21 cellular contexts compared by ENCODE assay signal in the genomic region with DNA sequence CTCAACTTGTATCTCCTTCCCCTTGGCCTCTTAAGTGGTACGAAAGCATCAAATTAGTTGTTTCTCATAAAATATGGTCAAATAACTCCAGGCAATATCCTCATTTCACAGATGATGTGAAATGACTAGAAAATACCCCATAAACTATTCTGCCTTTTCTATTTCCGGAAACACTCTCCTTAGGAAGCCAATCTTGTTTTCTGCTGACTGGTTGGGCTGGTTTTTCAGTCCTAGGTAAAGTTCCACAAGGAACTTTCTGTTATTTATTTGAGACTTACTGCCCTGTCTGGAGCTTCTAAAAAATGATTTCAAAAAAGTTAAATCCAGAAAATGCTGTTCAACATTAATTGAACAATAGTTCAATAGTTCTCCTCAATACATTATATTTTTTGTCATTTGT. TPM values are rescaled to one million over a fixed set of nuclear protein-coding genes. Genes with fewer than 3 reads are reported as not detected.
A peak's percentile ranks its signal among the peaks of the same experiment; 100 is the strongest.
DNase-seq lines count a peak whose midpoint lies in the region; ATAC-seq and TF ChIP-seq lines count a peak whose summit lies in the region.
"Had no signal": no experiment of that assay in that cellular context is flagged by ENCODE, and none has a peak within 500 bp of the region (broad histone marks: within the 10 kb centered on the region; RNA-seq: fewer than 3 reads in every experiment).

No MANE protein-coding gene starts in this region.

- H3K27ac ChIP-seq in cardiac muscle cell: peak overlapping the region; percentile 81
- H3K27ac ChIP-seq in coronary artery: peak overlapping the region; percentile 93 to 94

- H3K4me1 Mint-ChIP-seq in osteocyte (ENCODE audit: unreplicated experiment) (peaks cover 43% of the 10 kb centered on the region), type B pancreatic cell (ENCODE audit: unreplicated experiment) (no peaks in the 10 kb centered on the region)

- no peaks in the 10 kb centered on the region for H3K27me3 ChIP-seq in cardiac muscle cell
- H3K27me3 ChIP-seq: BE2C had no signal

- ATAC-seq in Right ventricle myocardium inferior (no peak), GM18907 (IDR thresholded peaks at IDR 0.05; ENCODE audit: unreplicated experiment) (no peak)

- no peaks in the 10 kb centered on the region for H3K36me3 Mint-ChIP-seq in osteocyte (ENCODE audit: unreplicated experiment)
- no peaks in the 10 kb centered on the region for H3K36me3 Mint-ChIP-seq in type B pancreatic cell

- DNase-seq in cardiac muscle cell (ENCODE audit: low read depth in 1 of 2, low spot score in 1 of 2): no peak
- no peak for DNase-seq in Right ventricle myocardium inferior (ENCODE audit: missing footprints)
- no peak for DNase-seq in coronary artery (ENCODE audit: low spot score)
- no peak for DNase-seq in osteocyte (ENCODE audit: extremely low spot score, unreplicated experiment)
- DNase-seq in type B pancreatic cell (ENCODE audit: extremely low spot score, unreplicated experiment): no peak
- no peak for DNase-seq in 8988T
- DNase-seq in activated CD8-positive, alpha-beta memory T cell treated with anti-CD3 and anti-CD28 coated beads for 24 hours: no peak
- DNase-seq: BE2C, EL, GF-D8, Karpas-422, NCI-H1417, NCI-H1694 treated with DMSO at 0.1 percent for 48 hours, NCI-H2081 treated with DMSO at 0.1 percent for 48 hours, NCI-H2171 treated with DMSO at 0.1 percent for 48 hours, NCI-H526, SHP77, SK-N-SH had no signal

- H3K27me3 Mint-ChIP-seq in osteocyte (ENCODE audit: unreplicated experiment) (no peaks in the 10 kb centered on the region), type B pancreatic cell (peaks cover 18% of the 10 kb centered on the region)

- no peak overlapping the region for H3K4me3 Mint-ChIP-seq in osteocyte (ENCODE audit: unreplicated experiment)
- H3K4me3 Mint-ChIP-seq in type B pancreatic cell: no peak overlapping the region

- peaks cover 49% of the 10 kb centered on the region for H3K4me1 ChIP-seq in cardiac muscle cell (ENCODE audit: low read depth)
- H3K4me1 ChIP-seq: BE2C had no signal

- no peak for TF ChIP-seq CTCF in cardiac muscle cell (IDR thresholded peaks at IDR 0.05; ENCODE audit: low read depth, low read length)
- no peak for TF ChIP-seq CTCF in coronary artery (IDR thresholded peaks at IDR 0.05)
- no peak for TF ChIP-seq CTCF in osteocyte (IDR thresholded peaks at IDR 0.05)
- no peak for TF ChIP-seq CTCF in type B pancreatic cell (conservative IDR thresholded peaks at IDR 0.05)

- H3K4me3 ChIP-seq in cardiac muscle cell (no peak overlapping the region), coronary artery (no peak overlapping the region)

- no peaks in the 10 kb centered on the region for H3K36me3 ChIP-seq in cardiac muscle cell
- H3K36me3 ChIP-seq: BE2C had no signal

- H3K9me3 Mint-ChIP-seq in osteocyte (ENCODE audit: unreplicated experiment): no peaks in the 10 kb centered on the region
- no peaks in the 10 kb centered on the region for H3K9me3 Mint-ChIP-seq in type B pancreatic cell

- intact Hi-C loops in Right ventricle myocardium inferior (cut with DNase I): no loop called here

- H3K27ac Mint-ChIP-seq in osteocyte (ENCODE audit: unreplicated experiment) (peak overlapping the region; percentile 29), type B pancreatic cell (peak overlapping the region; percentile 14)

- no peaks in the 10 kb centered on the region for H3K9me3 ChIP-seq in cardiac muscle cell (ENCODE audit: low read depth)
- H3K9me3 ChIP-seq: BE2C, SK-N-SH had no signal

RNA-seq across cellular contexts. Expression of a gene that starts 7.3 kb away (rescaled TPM):
- 122 and 160 TPM in 2 replicates for total RNA-seq in cardiac muscle cell
- polyA plus RNA-seq in cardiac muscle cell: 70.8 and 93.1 TPM in 2 replicates
- 37.6 TPM for total RNA-seq in Right ventricle myocardium inferior
- 13.7 and 17.0 TPM in 2 replicates for total RNA-seq in osteocyte
- 0.07 and 0.31 TPM in 2 replicates for total RNA-seq in type B pancreatic cell (ENCODE audit: low replicate concordance)
- total RNA-seq: A172, MCF 10A had no signal
- polyA plus RNA-seq: SK-N-SH had no signal

Comparison
In these comparisons a context has a peak if more than half of its experiments do, and no peak if none do; other contexts are left out.
1. RNA of a gene that starts 7.3 kb away (total RNA-seq): 122 to 160 TPM in cardiac muscle cell, 37.6 TPM in Right ventricle myocardium inferior (single experiment) and 13.7 to 17.0 TPM in osteocyte; 0.07 to 0.31 TPM in type B pancreatic cell; every median in the first group is over 10 times any median in the second.